ENCODE assay signal across 1 cellular context in genomic region chr17:30550512-30551273, GRCh38.
TF ChIP-seq lines count a peak whose summit lies in the region.

No MANE protein-coding gene starts in this region.

TF ChIP-seq in GM12878, 131 proteins besides CTCF, POLR2A, EP300 and RAD21 (continued from another document):
- TF ChIP-seq KDM1A (IDR thresholded peaks at IDR 0.05; ENCODE audit: borderline replicate concordance) (no peak), ATF7 (IDR thresholded peaks at IDR 0.05; ENCODE audit: low read depth) (no peak), PBX3 (IDR thresholded peaks at IDR 0.05; ENCODE audit: insufficient replicate concordance, low read depth, low read length) (no peak), TBL1XR1 (IDR thresholded peaks at IDR 0.05; ENCODE audit: low read depth, low read length) (no peak), MTA3 (IDR thresholded peaks at IDR 0.05; ENCODE audit: borderline replicate concordance, low read length) (no peak), ZNF592 (IDR thresholded peaks at IDR 0.05) (no peak), RUNX3 (IDR thresholded peaks at IDR 0.05; ENCODE audit: low read length) (peak; percentile 57), YBX1 (IDR thresholded peaks at IDR 0.05) (no peak), ZNF622 (IDR thresholded peaks at IDR 0.05) (no peak), BACH1 (IDR thresholded peaks at IDR 0.05; ENCODE audit: borderline replicate concordance) (0 out of 2 replicates have a peak, but pooled peaks have one; percentile 18), FOXM1 (IDR thresholded peaks at IDR 0.05; ENCODE audit: low read depth, low read length) (no peak), BMI1 (IDR thresholded peaks at IDR 0.05; ENCODE audit: borderline replicate concordance) (no peak), MTA2 (IDR thresholded peaks at IDR 0.05; ENCODE audit: low read depth) (no peak), ZNF687 (IDR thresholded peaks at IDR 0.05) (no peak), SMAD5 (IDR thresholded peaks at IDR 0.05; ENCODE audit: low read depth) (no peak), SPI1 (IDR thresholded peaks at IDR 0.05; ENCODE audit: borderline replicate concordance, insufficient read depth, low read depth, low read length) (peak; percentile 42; the same call in 1 of the 2 replicates), EED (IDR thresholded peaks at IDR 0.05; ENCODE audit: low read depth) (peak; percentile 53; the same call in 1 of the 2 replicates), IKZF2 (IDR thresholded peaks at IDR 0.05) (peak; percentile 66; a peak in 3 of 4 replicates), ZNF274 (IDR thresholded peaks at IDR 0.05; ENCODE audit: insufficient read depth, insufficient read length) (no peak)
